8 cellular contexts compared by ENCODE assay signal in genomic region chr9:136483589-136484152, GRCh38. TPM values are rescaled to one million over a fixed set of nuclear protein-coding genes. Genes with fewer than 3 reads are reported as not detected.
DNase-seq lines count a peak whose midpoint lies in the region; ATAC-seq lines count a peak whose summit lies in the region.

No MANE protein-coding gene starts in this region.

- no peaks in the 10 kb centered on the region for H3K9me3 Mint-ChIP-seq in CD8-positive, alpha-beta memory T cell
- H3K9me3 Mint-ChIP-seq in activated CD8-positive, alpha-beta T cell treated with anti-CD3 and anti-CD28 coated beads, Interleukin-2, amount 10 ng/mL, durations not matched to agents 7 days and 5 days (ENCODE audit: insufficient read depth), result no peaks in the 10 kb centered on the region

- H3K9me3 ChIP-seq in CD8-positive, alpha-beta memory T cell (ENCODE audit: low read length), result no peaks in the 10 kb centered on the region

- peak; percentile 58 for ATAC-seq in GM19455 (IDR thresholded peaks at IDR 0.05; ENCODE audit: unreplicated experiment)
- ATAC-seq in HG03575 (IDR thresholded peaks at IDR 0.05; ENCODE audit: extremely low read depth, insufficient number of reproducible peaks, low FRiP score, unreplicated experiment), result peak; percentile 32
- peak; percentile 72 for ATAC-seq in activated CD8-positive, alpha-beta T cell treated with anti-CD3 and anti-CD28 coated beads, Interleukin-2, amount 10 ng/mL, durations not matched to agents 7 days and 5 days

- CTCF ChIA-PET in CD8-positive, alpha-beta memory T cell (lab: Charles Lee), result interaction anchor here (0.7 to 6.9 kb wide), 9 partner anchors 13 to 188 kb away, joined by 3 to 82 read pairs (median 7); no protein-coding TSS in a partner anchor
- CTCF ChIA-PET in activated CD8-positive, alpha-beta T cell treated with anti-CD3 and anti-CD28 coated beads, Interleukin-2, amount 10 ng/mL, durations not matched to agents 7 days and 5 days (lab: Charles Lee), result interaction anchor here (0.6 to 7.2 kb wide), 8 partner anchors 12 to 217 kb away, joined by 3 to 55 read pairs (median 15); no protein-coding TSS in a partner anchor

- no peaks in the 10 kb centered on the region for H3K27me3 ChIP-seq in CD8-positive, alpha-beta memory T cell (ENCODE audit: insufficient read depth, low read length, poor library complexity, severe bottlenecking)

- H3K4me3 ChIP-seq in CD8-positive, alpha-beta memory T cell (ENCODE audit: low read length), result peak overlapping the region; percentile 68

- peak; percentile 94 to 97 (median 97) for DNase-seq in CD8-positive, alpha-beta memory T cell
- DNase-seq in NCI-H82 treated with DMSO at 0.1 percent for 48 hours (lab: John Stamatoyannopoulos, UW; ENCODE audit: unreplicated experiment) (peak; percentile 69), lung microvascular endothelial cell (ENCODE audit: low read depth in 2 of 2) (peak; percentile 89 to 94)
- peak; percentile 96 for DNase-seq in activated CD8-positive, alpha-beta T cell treated with anti-CD3 and anti-CD28 coated beads, Interleukin-2, amount 10 ng/mL, durations not matched to agents 7 days and 5 days
- DNase-seq in effector CD4-positive, alpha-beta T cell, result peak; percentile 93
- DNase-seq in stimulated activated CD4-positive, alpha-beta T cell treated with anti-CD3 and anti-CD28 coated beads, TNF-alpha, amount 100 ng/mL, for 4 hours (ENCODE audit: low read depth in 3 of 3), result peak; percentile 86 to 90 (median 89)

- no peaks in the 10 kb centered on the region for H3K27me3 Mint-ChIP-seq in CD8-positive, alpha-beta memory T cell
- H3K27me3 Mint-ChIP-seq in activated CD8-positive, alpha-beta T cell treated with anti-CD3 and anti-CD28 coated beads, Interleukin-2, amount 10 ng/mL, durations not matched to agents 7 days and 5 days (ENCODE audit: low read depth), result no peaks in the 10 kb centered on the region

- POLR2A ChIA-PET in CD8-positive, alpha-beta memory T cell (lab: Charles Lee), result interaction anchor here (0.7 to 2.4 kb wide), 4 partner anchors 56 to 706 kb away, joined by 3 to 6 read pairs (median 4); no protein-coding TSS in a partner anchor
- POLR2A ChIA-PET in activated CD8-positive, alpha-beta T cell treated with anti-CD3 and anti-CD28 coated beads, Interleukin-2, amount 10 ng/mL, durations not matched to agents 7 days and 5 days (lab: Charles Lee), result interaction anchor here (1.8 to 2.4 kb wide), 2 partner anchors 148 to 245 kb away, joined by 5 to 8 read pairs; no protein-coding TSS in a partner anchor

- peaks cover 0 to 22% (median 3%) of the 10 kb centered on the region in 3 donors for H3K36me3 Mint-ChIP-seq in CD8-positive, alpha-beta memory T cell
- H3K36me3 Mint-ChIP-seq in activated CD8-positive, alpha-beta T cell treated with anti-CD3 and anti-CD28 coated beads, Interleukin-2, amount 10 ng/mL, durations not matched to agents 7 days and 5 days (ENCODE audit: low read depth), result peaks cover 22% of the 10 kb centered on the region

- H3K4me3 Mint-ChIP-seq in CD8-positive, alpha-beta memory T cell, result peak overlapping the region; percentile 92 to 97 (median 94)
- peak overlapping the region; percentile 92 for H3K4me3 Mint-ChIP-seq in activated CD8-positive, alpha-beta T cell treated with anti-CD3 and anti-CD28 coated beads, Interleukin-2, amount 10 ng/mL, durations not matched to agents 7 days and 5 days

- peaks cover 26 to 41% (median 30%) of the 10 kb centered on the region in 3 donors for H3K4me1 Mint-ChIP-seq in CD8-positive, alpha-beta memory T cell
- H3K4me1 Mint-ChIP-seq in activated CD8-positive, alpha-beta T cell treated with anti-CD3 and anti-CD28 coated beads, Interleukin-2, amount 10 ng/mL, durations not matched to agents 7 days and 5 days (ENCODE audit: low read depth), result peaks cover 30% of the 10 kb centered on the region

- no peaks in the 10 kb centered on the region for H3K36me3 ChIP-seq in CD8-positive, alpha-beta memory T cell (ENCODE audit: insufficient read depth, low read length)

- H3K27ac ChIP-seq in CD8-positive, alpha-beta memory T cell (ENCODE audit: low read depth, low read length), result peak overlapping the region; percentile 92

- peaks cover 20% of the 10 kb centered on the region for H3K4me1 ChIP-seq in CD8-positive, alpha-beta memory T cell (ENCODE audit: insufficient read depth, low read length)

- H3K27ac Mint-ChIP-seq in CD8-positive, alpha-beta memory T cell, result peak overlapping the region; percentile 93 to 100 (median 98)
- peak overlapping the region; percentile 100 for H3K27ac Mint-ChIP-seq in activated CD8-positive, alpha-beta T cell treated with anti-CD3 and anti-CD28 coated beads, Interleukin-2, amount 10 ng/mL, durations not matched to agents 7 days and 5 days

RNA-seq across cellular contexts. Expression of gene SEC16A, which starts 0.8 kb away (rescaled TPM):
- 10 to 100 TPM; 75.5 to 78.0 TPM for total RNA-seq in CD8-positive, alpha-beta memory T cell
- 42.9 TPM for polyA plus RNA-seq in CD8-positive, alpha-beta memory T cell
- 10 to 100 TPM; 86.8 to 89.2 TPM for total RNA-seq in activated CD8-positive, alpha-beta T cell treated with anti-CD3 and anti-CD28 coated beads, Interleukin-2, amount 10 ng/mL, durations not matched to agents 7 days and 5 days
- total RNA-seq in lung microvascular endothelial cell, result 12.4 and 14.3 TPM in 2 replicates

RNA-seq across cellular contexts. Expression of gene INPP5E, which starts 44.0 kb away (rescaled TPM):
- 10 to 100 TPM; 18.0 to 19.2 TPM for total RNA-seq in CD8-positive, alpha-beta memory T cell
- 5.3 TPM for polyA plus RNA-seq in CD8-positive, alpha-beta memory T cell
- 10 to 100 TPM; 16.8 to 18.2 TPM for total RNA-seq in activated CD8-positive, alpha-beta T cell treated with anti-CD3 and anti-CD28 coated beads, Interleukin-2, amount 10 ng/mL, durations not matched to agents 7 days and 5 days
- total RNA-seq in lung microvascular endothelial cell, result 3.3 and 4.0 TPM in 2 replicates

Comparison
In these comparisons a context has a peak if more than half of its experiments do, and no peak if none do; other contexts are left out.
1. Peak in every context shown above with its lines: DNase-seq, ATAC-seq, H3K4me3 ChIP-seq and H3K27ac ChIP-seq.